1 cellular context compared by ENCODE assay signal in the genomic region with DNA sequence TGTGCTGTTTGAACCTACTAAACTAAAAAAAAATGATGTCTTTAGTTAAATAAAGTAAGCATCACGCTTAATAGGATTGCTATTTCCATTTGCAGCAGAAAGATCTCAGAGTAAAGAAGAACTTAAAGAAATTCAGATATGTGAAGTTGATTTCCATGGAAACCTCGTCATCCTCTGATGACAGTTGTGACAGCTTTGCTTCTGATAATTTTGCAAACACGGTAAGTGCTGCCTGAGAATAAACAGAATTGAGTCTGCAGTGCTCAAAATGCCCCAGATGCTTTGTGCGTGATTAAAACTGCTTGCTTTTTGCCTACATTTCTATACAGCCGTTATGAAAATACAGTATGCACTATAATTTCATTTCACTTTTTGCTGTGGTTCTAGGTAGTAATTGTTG.
TF ChIP-seq lines count a peak whose summit lies in the region.

No MANE protein-coding gene starts in this region.

TF ChIP-seq in WTC11, 78 proteins besides CTCF, POLR2A, EP300 and RAD21 (continued from another document):
- TF ChIP-seq STAT6 (CRISPR knock-in tag; conservative IDR thresholded peaks at IDR 0.05; ENCODE audit: low read depth) (no peak), ZNF232 (CRISPR knock-in tag; IDR thresholded peaks at IDR 0.05) (no peak), ZNF121 (CRISPR knock-in tag; IDR thresholded peaks at IDR 0.05) (no peak), TP53 (CRISPR knock-in tag; IDR thresholded peaks at IDR 0.05) (no peak), CREM (CRISPR knock-in tag; IDR thresholded peaks at IDR 0.05) (no peak), HMGXB4 (CRISPR knock-in tag; IDR thresholded peaks at IDR 0.05) (no peak), ETV6 (CRISPR knock-in tag; IDR thresholded peaks at IDR 0.05) (no peak), JUN (CRISPR knock-in tag; IDR thresholded peaks at IDR 0.05) (no peak), SMAD3 (CRISPR knock-in tag; IDR thresholded peaks at IDR 0.05; ENCODE audit: borderline replicate concordance) (no peak), SP1 (CRISPR knock-in tag; conservative IDR thresholded peaks at IDR 0.05) (no peak), HMGA2 (CRISPR knock-in tag; IDR thresholded peaks at IDR 0.05) (no peak), ZNF423 (CRISPR knock-in tag; IDR thresholded peaks at IDR 0.05) (no peak)
- TF ChIP-seq, protein P1, sequence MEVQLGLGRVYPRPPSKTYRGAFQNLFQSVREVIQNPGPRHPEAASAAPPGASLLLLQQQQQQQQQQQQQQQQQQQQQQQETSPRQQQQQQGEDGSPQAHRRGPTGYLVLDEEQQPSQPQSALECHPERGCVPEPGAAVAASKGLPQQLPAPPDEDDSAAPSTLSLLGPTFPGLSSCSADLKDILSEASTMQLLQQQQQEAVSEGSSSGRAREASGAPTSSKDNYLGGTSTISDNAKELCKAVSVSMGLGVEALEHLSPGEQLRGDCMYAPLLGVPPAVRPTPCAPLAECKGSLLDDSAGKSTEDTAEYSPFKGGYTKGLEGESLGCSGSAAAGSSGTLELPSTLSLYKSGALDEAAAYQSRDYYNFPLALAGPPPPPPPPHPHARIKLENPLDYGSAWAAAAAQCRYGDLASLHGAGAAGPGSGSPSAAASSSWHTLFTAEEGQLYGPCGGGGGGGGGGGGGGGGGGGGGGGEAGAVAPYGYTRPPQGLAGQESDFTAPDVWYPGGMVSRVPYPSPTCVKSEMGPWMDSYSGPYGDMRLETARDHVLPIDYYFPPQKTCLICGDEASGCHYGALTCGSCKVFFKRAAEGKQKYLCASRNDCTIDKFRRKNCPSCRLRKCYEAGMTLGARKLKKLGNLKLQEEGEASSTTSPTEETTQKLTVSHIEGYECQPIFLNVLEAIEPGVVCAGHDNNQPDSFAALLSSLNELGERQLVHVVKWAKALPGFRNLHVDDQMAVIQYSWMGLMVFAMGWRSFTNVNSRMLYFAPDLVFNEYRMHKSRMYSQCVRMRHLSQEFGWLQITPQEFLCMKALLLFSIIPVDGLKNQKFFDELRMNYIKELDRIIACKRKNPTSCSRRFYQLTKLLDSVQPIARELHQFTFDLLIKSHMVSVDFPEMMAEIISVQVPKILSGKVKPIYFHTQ (CRISPR knock-in tag; IDR thresholded peaks at IDR 0.05): no peak
- TF ChIP-seq, protein P2, sequence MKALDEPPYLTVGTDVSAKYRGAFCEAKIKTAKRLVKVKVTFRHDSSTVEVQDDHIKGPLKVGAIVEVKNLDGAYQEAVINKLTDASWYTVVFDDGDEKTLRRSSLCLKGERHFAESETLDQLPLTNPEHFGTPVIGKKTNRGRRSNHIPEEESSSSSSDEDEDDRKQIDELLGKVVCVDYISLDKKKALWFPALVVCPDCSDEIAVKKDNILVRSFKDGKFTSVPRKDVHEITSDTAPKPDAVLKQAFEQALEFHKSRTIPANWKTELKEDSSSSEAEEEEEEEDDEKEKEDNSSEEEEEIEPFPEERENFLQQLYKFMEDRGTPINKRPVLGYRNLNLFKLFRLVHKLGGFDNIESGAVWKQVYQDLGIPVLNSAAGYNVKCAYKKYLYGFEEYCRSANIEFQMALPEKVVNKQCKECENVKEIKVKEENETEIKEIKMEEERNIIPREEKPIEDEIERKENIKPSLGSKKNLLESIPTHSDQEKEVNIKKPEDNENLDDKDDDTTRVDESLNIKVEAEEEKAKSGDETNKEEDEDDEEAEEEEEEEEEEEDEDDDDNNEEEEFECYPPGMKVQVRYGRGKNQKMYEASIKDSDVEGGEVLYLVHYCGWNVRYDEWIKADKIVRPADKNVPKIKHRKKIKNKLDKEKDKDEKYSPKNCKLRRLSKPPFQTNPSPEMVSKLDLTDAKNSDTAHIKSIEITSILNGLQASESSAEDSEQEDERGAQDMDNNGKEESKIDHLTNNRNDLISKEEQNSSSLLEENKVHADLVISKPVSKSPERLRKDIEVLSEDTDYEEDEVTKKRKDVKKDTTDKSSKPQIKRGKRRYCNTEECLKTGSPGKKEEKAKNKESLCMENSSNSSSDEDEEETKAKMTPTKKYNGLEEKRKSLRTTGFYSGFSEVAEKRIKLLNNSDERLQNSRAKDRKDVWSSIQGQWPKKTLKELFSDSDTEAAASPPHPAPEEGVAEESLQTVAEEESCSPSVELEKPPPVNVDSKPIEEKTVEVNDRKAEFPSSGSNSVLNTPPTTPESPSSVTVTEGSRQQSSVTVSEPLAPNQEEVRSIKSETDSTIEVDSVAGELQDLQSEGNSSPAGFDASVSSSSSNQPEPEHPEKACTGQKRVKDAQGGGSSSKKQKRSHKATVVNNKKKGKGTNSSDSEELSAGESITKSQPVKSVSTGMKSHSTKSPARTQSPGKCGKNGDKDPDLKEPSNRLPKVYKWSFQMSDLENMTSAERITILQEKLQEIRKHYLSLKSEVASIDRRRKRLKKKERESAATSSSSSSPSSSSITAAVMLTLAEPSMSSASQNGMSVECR (CRISPR knock-in tag; IDR thresholded peaks at IDR 0.05; ENCODE audit: borderline replicate concordance): no peak
